In genomic region chr16:51640196-51640595, GRCh38 we compare ENCODE assay signal across 33 cellular contexts.
"Had no signal": no experiment of that assay in that cellular context is flagged by ENCODE, and none has a peak within 500 bp of the region (broad histone marks: within the 10 kb centered on the region; RNA-seq: fewer than 3 reads in every experiment).

No MANE protein-coding gene starts in this region.

- DNase-seq: activated B cell treated with CpG ODN at 0.5 μM for 24 hours; activated CD4-positive, alpha-beta memory T cell treated with anti-CD3 and anti-CD28 coated beads for 36 hours; activated CD4-positive, alpha-beta T cell treated with anti-CD3 and anti-CD28 coated beads for 4 hours; activated CD4-positive, alpha-beta T cell treated with anti-CD3 and anti-CD28 coated beads, Interleukin-2, amount 50 U/mL, for 1 hour; activated CD4-positive, CD25-positive, alpha-beta regulatory T cell treated with anti-CD3 and anti-CD28 coated beads, Interleukin-2, amount 50 U/mL, for 72 hours; activated CD8-positive, alpha-beta memory T cell treated with anti-CD3 and anti-CD28 coated beads, Interleukin-2, amount 50 U/mL, for 48 hours; activated effector memory CD4-positive, alpha-beta T cell treated with Interleukin-2 at 50 U/mL for 16 hours; activated naive CD4-positive, alpha-beta T cell treated with anti-CD3 and anti-CD28 coated beads, Interleukin-2, amount 50 U/mL, for 16 hours; activated naive CD8-positive, alpha-beta T cell treated with anti-CD3 and anti-CD28 coated beads for 36 hours; activated T-cell treated with anti-CD3 and anti-CD28 coated beads, Interleukin-2, amount 50 U/mL, for 48 hours; amniotic stem cell; aorta; brain microvascular endothelial cell; central memory CD4-positive, alpha-beta T cell; KG1; NCI-H1092 treated with DMSO at 0.1 percent for 48 hours; NCI-H1417; NCI-H146; NCI-H1930; NCI-H2081 treated with DMSO at 0.1 percent for 48 hours; NCI-H226; NCI-H446 treated with DMSO at 0.1 percent for 48 hours; NCI-H524; NCI-H69; NCI-H82; Peyer's patch; RPMI8226; SHP77 treated with DMSO at 0.1 percent for 48 hours; SW 1271; T-helper 1 cell; T-helper 2 cell; T-helper 9 cell had no signal

- H3K4me3 Mint-ChIP-seq: activated B cell treated with CpG ODN at 0.5 μM for 24 hours; activated CD4-positive, alpha-beta memory T cell treated with anti-CD3 and anti-CD28 coated beads for 36 hours; activated naive CD8-positive, alpha-beta T cell treated with anti-CD3 and anti-CD28 coated beads for 36 hours had no signal

- H3K27ac ChIP-seq: brain microvascular endothelial cell, Peyer's patch, VCaP had no signal

- H3K4me1 Mint-ChIP-seq: activated B cell treated with CpG ODN at 0.5 μM for 24 hours; activated naive CD8-positive, alpha-beta T cell treated with anti-CD3 and anti-CD28 coated beads for 36 hours had no signal

- H3K27me3 ChIP-seq: brain microvascular endothelial cell, Peyer's patch had no signal

- H3K27me3 Mint-ChIP-seq: activated B cell treated with CpG ODN at 0.5 μM for 24 hours; activated CD4-positive, alpha-beta memory T cell treated with anti-CD3 and anti-CD28 coated beads for 36 hours had no signal

- H3K9me3 ChIP-seq: Peyer's patch had no signal

- H3K36me3 Mint-ChIP-seq: activated CD4-positive, alpha-beta memory T cell treated with anti-CD3 and anti-CD28 coated beads for 36 hours; activated naive CD8-positive, alpha-beta T cell treated with anti-CD3 and anti-CD28 coated beads for 36 hours had no signal

- H3K27ac Mint-ChIP-seq: activated B cell treated with CpG ODN at 0.5 μM for 24 hours; activated CD4-positive, alpha-beta memory T cell treated with anti-CD3 and anti-CD28 coated beads for 36 hours; activated naive CD8-positive, alpha-beta T cell treated with anti-CD3 and anti-CD28 coated beads for 36 hours had no signal

- H3K36me3 ChIP-seq: brain microvascular endothelial cell, Peyer's patch had no signal

- H3K4me3 ChIP-seq: Peyer's patch had no signal

- H3K4me1 ChIP-seq: Peyer's patch had no signal
